In the genomic region with DNA sequence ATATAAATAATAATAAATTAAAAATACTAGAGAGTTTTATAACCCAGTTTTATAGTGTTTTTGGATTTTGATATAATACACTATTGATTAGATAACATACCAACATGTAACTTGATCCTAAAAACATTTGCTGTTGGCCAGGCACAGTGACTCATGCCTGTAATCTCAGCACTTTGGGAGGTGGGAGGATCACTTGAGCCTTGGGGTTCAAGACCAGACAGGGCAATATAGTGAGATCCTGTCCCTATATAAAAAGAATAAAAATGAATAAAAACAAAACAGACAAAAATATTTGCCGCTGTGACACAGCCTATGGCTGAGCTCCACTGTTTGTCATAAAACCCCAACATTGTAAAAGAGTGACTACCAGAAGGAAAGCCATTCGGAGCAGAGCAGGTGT, we compare ENCODE assay signal across 36 cellular contexts.
"Had no signal": no experiment of that assay in that cellular context is flagged by ENCODE, and none has a peak within 500 bp of the region (broad histone marks: within the 10 kb centered on the region; RNA-seq: fewer than 3 reads in every experiment).

No MANE protein-coding gene starts in this region.

- H3K9me3 Mint-ChIP-seq: activated CD4-positive, alpha-beta memory T cell treated with anti-CD3 and anti-CD28 coated beads for 36 hours; activated naive CD4-positive, alpha-beta T cell treated with anti-CD3 and anti-CD28 coated beads for 36 hours; activated naive CD4-positive, alpha-beta T cell treated with anti-CD3 and anti-CD28 coated beads, Interleukin-2, amount 50 U/mL, for 72 hours; activated naive CD8-positive, alpha-beta T cell treated with anti-CD3 and anti-CD28 coated beads, Interleukin-2, amount 50 U/mL, for 24 hours; activated T-cell treated with anti-CD3 and anti-CD28 coated beads, Interleukin-2, amount 50 U/mL, for 4 hours; activated T-helper 1 cell treated with anti-CD3 and anti-CD28 coated beads, Interleukin-12 subunit alpha, Interleukin-12 subunit beta, Interleukin-2, Interleukin-4 antibody, amounts not matched to agents 30 ng/mL and 10 ng/mL and 1 ng/mL, durations not matched to agents 14 hours and 24 hours and 36 hours; central memory CD8-positive, alpha-beta T cell; WTC11 had no signal

- DNase-seq: activated CD4-positive, alpha-beta memory T cell treated with anti-CD3 and anti-CD28 coated beads for 36 hours; activated CD4-positive, alpha-beta T cell treated with anti-CD3 and anti-CD28 coated beads for 4 hours; activated CD4-positive, alpha-beta T cell treated with anti-CD3 and anti-CD28 coated beads, Interleukin-2, amount 50 U/mL, for 1 hour; activated CD8-positive, alpha-beta memory T cell treated with anti-CD3 and anti-CD28 coated beads, Interleukin-2, amount 50 U/mL, for 4 hours; activated gamma-delta T cell treated with Interleukin-2 at 50 U/mL for 16 hours; activated naive CD4-positive, alpha-beta T cell treated with anti-CD3 and anti-CD28 coated beads for 36 hours; activated naive CD8-positive, alpha-beta T cell treated with anti-CD3 and anti-CD28 coated beads, Interleukin-2, amount 50 U/mL, for 24 hours; activated T-cell treated with anti-CD3 and anti-CD28 coated beads for 4 hours; activated T-cell treated with anti-CD3 and anti-CD28 coated beads, Interleukin-2, amount 50 U/mL, for 4 hours; amygdala; Kasumi-1; KG1; MM.1S; MV-4-11; NCI-H1092 treated with DMSO at 0.1 percent for 48 hours; NCI-H1417; NCI-H146; NCI-H187; NCI-H2029 treated with DMSO at 0.1 percent for 48 hours; NCI-H2107; NCI-H2171; NCI-H510A; NCI-H526; NCI-H748 treated with DMSO at 0.1 percent for 48 hours; NK-92 treated with Interleukin-12 subunit alpha and Interleukin-12 subunit beta, amount 100 ng/mL, for 24 hours; PC-9; Right ventricle myocardium superior; T1000 had no signal

- H3K9me3 ChIP-seq: ascending aorta had no signal

- H3K4me1 Mint-ChIP-seq: central memory CD8-positive, alpha-beta T cell; WTC11 had no signal

- H3K27me3 Mint-ChIP-seq: activated CD4-positive, alpha-beta memory T cell treated with anti-CD3 and anti-CD28 coated beads for 36 hours; activated naive CD8-positive, alpha-beta T cell treated with anti-CD3 and anti-CD28 coated beads, Interleukin-2, amount 50 U/mL, for 24 hours; central memory CD8-positive, alpha-beta T cell had no signal

- H3K4me3 ChIP-seq: ascending aorta, cardiac muscle cell, PC-9 had no signal

- H3K27me3 ChIP-seq: ascending aorta, cardiac muscle cell had no signal

- H2AFZ ChIP-seq: PC-9 had no signal

- H3K4me3 Mint-ChIP-seq: activated CD4-positive, alpha-beta memory T cell treated with anti-CD3 and anti-CD28 coated beads for 36 hours; activated naive CD4-positive, alpha-beta T cell treated with anti-CD3 and anti-CD28 coated beads for 36 hours; activated naive CD8-positive, alpha-beta T cell treated with anti-CD3 and anti-CD28 coated beads, Interleukin-2, amount 50 U/mL, for 24 hours; activated T-cell treated with anti-CD3 and anti-CD28 coated beads, Interleukin-2, amount 50 U/mL, for 4 hours; activated T-helper 1 cell treated with anti-CD3 and anti-CD28 coated beads, Interleukin-12 subunit alpha, Interleukin-12 subunit beta, Interleukin-2, Interleukin-4 antibody, amounts not matched to agents 30 ng/mL and 10 ng/mL and 1 ng/mL, durations not matched to agents 14 hours and 24 hours and 36 hours; central memory CD8-positive, alpha-beta T cell; WTC11 had no signal

- ATAC-seq: activated CD4-positive, CD25-positive, alpha-beta regulatory T cell treated with anti-CD3 and anti-CD28 coated beads, Interleukin-2, amount 50 U/mL, for 24 hours; activated naive CD4-positive, alpha-beta T cell treated with anti-CD3 and anti-CD28 coated beads, Interleukin-2, amount 50 U/mL, for 72 hours; activated naive CD8-positive, alpha-beta T cell treated with anti-CD3 and anti-CD28 coated beads, Interleukin-2, amount 50 U/mL, for 24 hours; activated T-cell treated with anti-CD3 and anti-CD28 coated beads, Interleukin-2, amount 50 U/mL, for 4 hours; WTC11 had no signal

- H3K27ac ChIP-seq: ascending aorta, cardiac muscle cell, PC-9 had no signal

- H3K27ac Mint-ChIP-seq: activated CD4-positive, alpha-beta memory T cell treated with anti-CD3 and anti-CD28 coated beads for 36 hours; activated naive CD4-positive, alpha-beta T cell treated with anti-CD3 and anti-CD28 coated beads for 36 hours; activated naive CD4-positive, alpha-beta T cell treated with anti-CD3 and anti-CD28 coated beads, Interleukin-2, amount 50 U/mL, for 72 hours; activated naive CD8-positive, alpha-beta T cell treated with anti-CD3 and anti-CD28 coated beads, Interleukin-2, amount 50 U/mL, for 24 hours; activated T-helper 1 cell treated with anti-CD3 and anti-CD28 coated beads, Interleukin-12 subunit alpha, Interleukin-12 subunit beta, Interleukin-2, Interleukin-4 antibody, amounts not matched to agents 30 ng/mL and 10 ng/mL and 1 ng/mL, durations not matched to agents 14 hours and 24 hours and 36 hours; WTC11 had no signal

- FAIRE-seq: TTC549 had no signal

- H3K4me2 ChIP-seq: PC-9 had no signal

- H3K4me1 ChIP-seq: ascending aorta had no signal
